In the genomic region with DNA sequence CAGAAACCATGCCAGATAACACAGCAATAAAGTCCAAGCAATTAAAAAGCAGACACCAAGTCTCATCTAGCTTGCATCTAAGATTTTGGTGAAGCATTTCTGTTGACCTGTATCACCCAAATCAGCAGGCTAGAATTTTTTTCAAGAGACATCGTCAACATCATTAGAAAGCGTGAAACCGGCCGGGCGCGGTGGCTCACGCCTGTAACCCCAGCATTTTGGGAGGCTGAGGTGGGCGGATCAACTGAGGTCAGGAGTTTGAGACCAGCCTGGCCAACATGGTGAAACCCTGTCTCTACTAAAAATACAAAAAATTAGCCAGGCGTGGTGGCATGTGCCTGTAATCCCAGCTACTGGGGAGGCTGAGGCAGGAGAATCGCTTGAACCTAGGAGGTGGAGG, we compare ENCODE assay signal across 1 cellular context. TPM values are rescaled to one million over a fixed set of nuclear protein-coding genes. Genes with fewer than 3 reads are reported as not detected.
"Had no signal": no experiment of that assay in that cellular context is flagged by ENCODE, and none has a peak within 500 bp of the region (broad histone marks: within the 10 kb centered on the region; RNA-seq: fewer than 3 reads in every experiment).

No MANE protein-coding gene starts in this region.

RNA-seq across cellular contexts. Expression of a gene that starts 2.4 kb away (rescaled TPM):
- polyA plus RNA-seq: immature natural killer cell had no signal
